8 cellular contexts compared by ENCODE assay signal in the genomic region with DNA sequence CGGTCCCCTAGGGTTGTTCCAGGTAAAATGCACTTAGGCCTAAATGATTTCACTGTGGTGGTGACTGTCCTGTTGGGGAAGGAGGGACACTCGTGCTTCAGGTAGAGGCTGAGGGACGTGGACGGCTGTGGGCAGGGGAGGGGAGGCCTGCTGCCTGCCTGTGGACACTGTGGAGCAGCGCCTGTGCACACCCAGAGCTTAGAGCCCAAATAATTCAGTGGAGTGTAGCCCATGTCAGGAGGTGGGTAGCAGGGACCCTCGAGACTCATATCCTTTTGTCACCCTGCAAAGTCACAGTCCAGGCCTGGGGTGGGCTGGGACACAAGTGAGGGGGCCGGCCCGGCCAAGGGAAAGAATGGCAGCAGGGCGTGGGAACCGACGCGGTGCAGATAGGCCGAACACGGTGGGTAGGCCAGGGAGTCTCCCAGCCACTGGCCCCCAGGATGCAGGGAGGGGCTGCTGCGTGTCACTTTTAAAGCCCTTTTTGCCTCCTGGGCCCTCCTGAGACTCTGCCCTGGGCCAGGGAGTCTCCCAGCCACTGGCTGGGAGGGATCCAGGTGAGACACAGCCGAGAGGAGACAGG. TPM values are rescaled to one million over a fixed set of nuclear protein-coding genes. Genes with fewer than 3 reads are reported as not detected.
DNase-seq lines count a peak whose midpoint lies in the region; ATAC-seq and TF ChIP-seq lines count a peak whose summit lies in the region.
"Had no signal": no experiment of that assay in that cellular context is flagged by ENCODE, and none has a peak within 500 bp of the region (broad histone marks: within the 10 kb centered on the region; RNA-seq: fewer than 3 reads in every experiment).

No MANE protein-coding gene starts in this region.

- CTCF ChIA-PET in HCT116 (lab: Charles Lee) (interaction anchor here (1.1 kb wide), 1 partner anchor 22 kb away, joined by 3 read pairs; no protein-coding TSS in a partner anchor), WTC11 (lab: Charles Lee) (interaction anchor here (0.6 to 2.3 kb wide), 5 partner anchors 9 to 117 kb away, joined by 3 to 16 read pairs (median 3); partner anchors contain the start of genes NTHL1 and TSC2)

- no peaks in the 10 kb centered on the region for H3K9me3 ChIP-seq in HCT116 (ENCODE audit: control insufficient read depth in 1 of 2, insufficient read depth in 1 of 2, low read depth in 1 of 2, low read length in 2 of 2)

- peaks cover 12% of the 10 kb centered on the region for H3K4me1 Mint-ChIP-seq in WTC11
- peaks cover 24% of the 10 kb centered on the region for H3K4me1 Mint-ChIP-seq in stimulated activated effector memory CD8-positive, alpha-beta T cell treated with anti-CD3 and anti-CD28 coated beads, Interleukin-12 subunit alpha, Interleukin-12 subunit beta, amount 100 ng/mL, for 72 hours

- H3K27me3 ChIP-seq in HCT116 (ENCODE audit: insufficient read depth, low read length) (no peaks in the 10 kb centered on the region), layer of hippocampus (ENCODE audit: control insufficient read depth, insufficient read depth, low read length) (peaks cover 2% of the 10 kb centered on the region)

- H3K4me3 Mint-ChIP-seq in WTC11, result peak overlapping the region; percentile 53
- H3K4me3 Mint-ChIP-seq in stimulated activated effector memory CD8-positive, alpha-beta T cell treated with anti-CD3 and anti-CD28 coated beads, Interleukin-12 subunit alpha, Interleukin-12 subunit beta, amount 100 ng/mL, for 72 hours, result peak overlapping the region; percentile 55

- no peaks in the 10 kb centered on the region for H3K36me3 ChIP-seq in HCT116 (ENCODE audit: control insufficient read depth in 1 of 2, insufficient read depth in 2 of 2, low read length in 2 of 2)

- no peak for TF ChIP-seq RAD21 in HCT116 (IDR thresholded peaks at IDR 0.05; ENCODE audit: low read depth)

- POLR2A ChIA-PET in HCT116 (lab: Charles Lee) (interaction anchor here (0.5 to 0.9 kb wide), 2 partner anchors 61 to 115 kb away, joined by 3 read pairs; partner anchors contain the start of gene RPS2), WTC11 (lab: Charles Lee) (interaction anchor here (0.6 to 0.7 kb wide), 2 partner anchors 56 to 121 kb away, joined by 3 to 4 read pairs; no protein-coding TSS in a partner anchor)

- ATAC-seq in HCT116 (no peak), WTC11 (no peak), HG03045 (IDR thresholded peaks at IDR 0.05; ENCODE audit: unreplicated experiment) (no peak)
- ATAC-seq in stimulated activated effector memory CD8-positive, alpha-beta T cell treated with anti-CD3 and anti-CD28 coated beads, Interleukin-12 subunit alpha, Interleukin-12 subunit beta, amount 100 ng/mL, for 72 hours, result no peak

- no peaks in the 10 kb centered on the region for H3K9me2 ChIP-seq in HCT116 (ENCODE audit: insufficient read depth)

- RAD21 ChIA-PET in HCT116 (lab: Charles Lee; ENCODE audit: low non-redundant PET in 1 of 2, low total read pairs in 2 of 2, uncharacterized antibody in 2 of 2, unreplicated experiment in 2 of 2), result no interaction called here

- peak overlapping the region; percentile 43 to 56 for H3K4me3 ChIP-seq in HCT116 (replicated peaks in 1 of 2; ENCODE audit: low read depth in 1 of 2, low read length in 2 of 2)

- BruUV-seq in HCT116 (replicated peaks; lab: Mats Ljungman, UMichigan), result no TSS peak

- no peaks in the 10 kb centered on the region for H3K36me3 Mint-ChIP-seq in WTC11
- H3K36me3 Mint-ChIP-seq in stimulated activated effector memory CD8-positive, alpha-beta T cell treated with anti-CD3 and anti-CD28 coated beads, Interleukin-12 subunit alpha, Interleukin-12 subunit beta, amount 100 ng/mL, for 72 hours, result no peaks in the 10 kb centered on the region

- peak overlapping the region; percentile 84 for H3K4me2 ChIP-seq in HCT116 (ENCODE audit: low read length)

- TF ChIP-seq POLR2A in HCT116 (IDR thresholded peaks at IDR 0.05; ENCODE audit: borderline replicate concordance, extremely low read depth, insufficient read depth, insufficient read length), result no peak

- peak overlapping the region; percentile 3; the same call in 1 of the 2 replicates for H3K27ac ChIP-seq in HCT116 (ENCODE audit: low read depth, low read length)
- H3K27ac ChIP-seq in layer of hippocampus (ENCODE audit: low read depth, low read length), result peak overlapping the region; percentile 46

- no peak overlapping the region for H3K27ac Mint-ChIP-seq in WTC11
- no peak overlapping the region for H3K27ac Mint-ChIP-seq in stimulated activated effector memory CD8-positive, alpha-beta T cell treated with anti-CD3 and anti-CD28 coated beads, Interleukin-12 subunit alpha, Interleukin-12 subunit beta, amount 100 ng/mL, for 72 hours

- H3K79me2 ChIP-seq in HCT116 (ENCODE audit: insufficient read depth, low read length), result peaks cover 21% of the 10 kb centered on the region; the same call in 1 of the 2 replicates

- H3K27me3 Mint-ChIP-seq in WTC11 (ENCODE audit: low read depth), result peaks cover 47% of the 10 kb centered on the region

- peak overlapping the region; percentile 57 for H3K9ac ChIP-seq in HCT116 (ENCODE audit: low read length)

- H3K4me1 ChIP-seq in HCT116 (ENCODE audit: control insufficient read depth in 1 of 2, insufficient read depth in 2 of 2, low read length in 2 of 2), result peaks cover 32 to 55% of the 10 kb centered on the region in 2 experiments

- no peak for TF ChIP-seq CTCF in HCT116 (IDR thresholded peaks at IDR 0.05 in 2 of 3, conservative IDR thresholded peaks at IDR 0.05 in 1 of 3; ENCODE audit: borderline replicate concordance in 1 of 3, insufficient read depth in 1 of 3, low read depth in 2 of 3, low read length in 2 of 3)
- no peak for TF ChIP-seq CTCF in WTC11 (IDR thresholded peaks at IDR 0.05)

- DNase-seq in HCT116 (ENCODE audit: low read depth, low spot score), result no peak
- DNase-seq in WTC11 (ENCODE audit: low spot score), result no peak
- DNase-seq in stimulated activated effector memory CD8-positive, alpha-beta T cell treated with anti-CD3 and anti-CD28 coated beads, Interleukin-12 subunit alpha, Interleukin-12 subunit beta, amount 100 ng/mL, for 72 hours (ENCODE audit: low spot score in 2 of 2), result no peak
- no peak for DNase-seq in A172 (ENCODE audit: low spot score)
- no peak for DNase-seq in stimulated activated CD4-positive, alpha-beta T cell treated with anti-CD3 and anti-CD28 coated beads, Interleukin-2, amount 100 ng/mL, for 24 hours
- DNase-seq: NCI-H2029 treated with DMSO at 0.1 percent for 48 hours had no signal

- H2AFZ ChIP-seq in HCT116 (ENCODE audit: low read depth, low read length, poor library complexity, severe bottlenecking), result no peak overlapping the region

- H4K20me1 ChIP-seq in HCT116 (ENCODE audit: insufficient read depth), result no peaks in the 10 kb centered on the region

- H3K9me3 Mint-ChIP-seq in WTC11, result no peaks in the 10 kb centered on the region
- no peaks in the 10 kb centered on the region for H3K9me3 Mint-ChIP-seq in stimulated activated effector memory CD8-positive, alpha-beta T cell treated with anti-CD3 and anti-CD28 coated beads, Interleukin-12 subunit alpha, Interleukin-12 subunit beta, amount 100 ng/mL, for 72 hours

- intact Hi-C loops in HCT116 (cut with micrococcal nuclease), result loop anchor here (10.0 kb wide), 1 partner anchor 229 kb away; the partner anchor contains the start of gene ECI1

TF ChIP-seq in HCT116, 20 proteins besides CTCF, POLR2A, EP300 and RAD21:
- TF ChIP-seq CBX3 (IDR thresholded peaks at IDR 0.05; ENCODE audit: low read depth), result no peak
- no peak for TF ChIP-seq SIN3A (IDR thresholded peaks at IDR 0.05; ENCODE audit: low read depth)
- no peak for TF ChIP-seq ELF1 (IDR thresholded peaks at IDR 0.05; ENCODE audit: borderline replicate concordance, low read depth)
- TF ChIP-seq ZNF274 (IDR thresholded peaks at IDR 0.05; ENCODE audit: low read depth, low read length), result no peak
- TF ChIP-seq MAX (IDR thresholded peaks at IDR 0.05), result no peak
- TF ChIP-seq TCF7L2 (IDR thresholded peaks at IDR 0.05; ENCODE audit: borderline replicate concordance, extremely low read depth, insufficient read depth, insufficient read length), result no peak
- no peak for TF ChIP-seq POLR2AphosphoS5 (IDR thresholded peaks at IDR 0.05; ENCODE audit: low read depth, low read length)

TF ChIP-seq in WTC11, 78 proteins besides CTCF, POLR2A, EP300 and RAD21 (continues in another document):
- TF ChIP-seq NFE2L1 (CRISPR knock-in tag; IDR thresholded peaks at IDR 0.05) (no peak), ZNF121 (CRISPR knock-in tag; IDR thresholded peaks at IDR 0.05) (no peak), ETV6 (CRISPR knock-in tag; IDR thresholded peaks at IDR 0.05) (no peak), ZNF232 (CRISPR knock-in tag; IDR thresholded peaks at IDR 0.05) (no peak), CREM (CRISPR knock-in tag; IDR thresholded peaks at IDR 0.05) (no peak), USF2 (CRISPR knock-in tag; IDR thresholded peaks at IDR 0.05) (no peak), EMX1 (CRISPR knock-in tag; IDR thresholded peaks at IDR 0.05) (no peak), MAX (CRISPR knock-in tag; IDR thresholded peaks at IDR 0.05) (no peak)

RNA-seq across cellular contexts. Expression of gene NHERF2, which starts 0.7 kb away (rescaled TPM):
- total RNA-seq in HCT116 (2021; ENCODE audit: unreplicated experiment) (58.4 TPM), WTC11 (2021) (23.3 to 31.1 TPM (median 28.0 TPM) in 3 replicates)
- 45.9 and 52.4 TPM in 2 replicates for polyA plus RNA-seq in HCT116 (2012)
- total RNA-seq in A172 (2014; rRNA removed; shearing (Covaris generic)), result 124 and 154 TPM in 2 replicates

RNA-seq across cellular contexts. Expression of gene NPW, which starts 6.4 kb away (rescaled TPM):
- total RNA-seq in HCT116 (2021; ENCODE audit: unreplicated experiment) (226 TPM), WTC11 (2021) (15.2 to 28.6 TPM (median 22.0 TPM) in 3 replicates)
- 110 and 125 TPM in 2 replicates for polyA plus RNA-seq in HCT116 (2012)
- total RNA-seq in A172 (2014; rRNA removed; shearing (Covaris generic)), result 0.14 TPM in 1 of 2 replicates, not detected in the other

RNA-seq across cellular contexts. Expression of gene ZNF598, which starts 16.3 kb away (rescaled TPM):
- total RNA-seq in HCT116 (2021; ENCODE audit: unreplicated experiment) (57.4 TPM), WTC11 (2021) (53.9 to 66.4 TPM (median 55.5 TPM) in 3 replicates)
- polyA plus RNA-seq in HCT116 (2012), result 32.0 and 33.0 TPM in 2 replicates
- 23.5 and 26.9 TPM in 2 replicates for total RNA-seq in A172 (2014; rRNA removed; shearing (Covaris generic))

RNA-seq across cellular contexts. Expression of gene NTHL1, which starts 21.7 kb away (rescaled TPM):
- 40.1 TPM for total RNA-seq in HCT116 (2021; ENCODE audit: unreplicated experiment)
- polyA plus RNA-seq in HCT116 (2012), result 27.3 and 28.3 TPM in 2 replicates
- total RNA-seq in WTC11 (2021), result 90.5 to 93.4 TPM (median 93.3 TPM) in 3 replicates
- 67.8 and 77.4 TPM in 2 replicates for total RNA-seq in A172 (2014; rRNA removed; shearing (Covaris generic))

RNA-seq across cellular contexts. Expression of gene TSC2, which starts 21.8 kb away (rescaled TPM):
- total RNA-seq in HCT116 (2021; ENCODE audit: unreplicated experiment) (74.1 TPM), WTC11 (2021) (103 to 134 TPM (median 117 TPM) in 3 replicates)
- 62.2 and 63.0 TPM in 2 replicates for polyA plus RNA-seq in HCT116 (2012)
- 46.3 and 47.7 TPM in 2 replicates for total RNA-seq in A172 (2014; rRNA removed; shearing (Covaris generic))

Comparison
In these comparisons a context has a peak if more than half of its experiments do, and no peak if none do; other contexts are left out.
1. RNA of gene NPW, which starts 6.4 kb away (total RNA-seq): 226 TPM in HCT116 (single experiment) and 15.2 to 28.6 TPM in WTC11; 0.14 TPM in A172; every median in the first group is over 10 times any median in the second.